ENCODE assay signal across 1 cellular context in genomic region chr7:131513245-131514061, GRCh38.
TF ChIP-seq lines count a peak whose summit lies in the region.

No MANE protein-coding gene starts in this region.

TF ChIP-seq in HEK293, 187 proteins besides CTCF, POLR2A, EP300 and RAD21 (continued from another document):
- TF ChIP-seq, protein P1, sequence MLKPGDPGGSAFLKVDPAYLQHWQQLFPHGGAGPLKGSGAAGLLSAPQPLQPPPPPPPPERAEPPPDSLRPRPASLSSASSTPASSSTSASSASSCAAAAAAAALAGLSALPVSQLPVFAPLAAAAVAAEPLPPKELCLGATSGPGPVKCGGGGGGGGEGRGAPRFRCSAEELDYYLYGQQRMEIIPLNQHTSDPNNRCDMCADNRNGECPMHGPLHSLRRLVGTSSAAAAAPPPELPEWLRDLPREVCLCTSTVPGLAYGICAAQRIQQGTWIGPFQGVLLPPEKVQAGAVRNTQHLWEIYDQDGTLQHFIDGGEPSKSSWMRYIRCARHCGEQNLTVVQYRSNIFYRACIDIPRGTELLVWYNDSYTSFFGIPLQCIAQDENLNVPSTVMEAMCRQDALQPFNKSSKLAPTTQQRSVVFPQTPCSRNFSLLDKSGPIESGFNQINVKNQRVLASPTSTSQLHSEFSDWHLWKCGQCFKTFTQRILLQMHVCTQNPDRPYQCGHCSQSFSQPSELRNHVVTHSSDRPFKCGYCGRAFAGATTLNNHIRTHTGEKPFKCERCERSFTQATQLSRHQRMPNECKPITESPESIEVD (tag by site-specific recombination; IDR thresholded peaks at IDR 0.05) = no peak
- TF ChIP-seq ZEB2 (tag by site-specific recombination; IDR thresholded peaks at IDR 0.05) (peak; percentile 63), SP2 (tag by site-specific recombination; IDR thresholded peaks at IDR 0.05) (no peak), ZNF768 (tag by site-specific recombination; IDR thresholded peaks at IDR 0.05) (no peak), ZFP69B (tag by site-specific recombination; IDR thresholded peaks at IDR 0.05) (no peak), ZNF610 (tag by site-specific recombination; IDR thresholded peaks at IDR 0.05; ENCODE audit: borderline replicate concordance) (no peak), ZBTB8A (tag by site-specific recombination; IDR thresholded peaks at IDR 0.05) (no peak), ZNF529 (tag by site-specific recombination; IDR thresholded peaks at IDR 0.05; ENCODE audit: insufficient replicate concordance) (no peak), HOXA7 (CRISPR knock-in tag; IDR thresholded peaks at IDR 0.05; ENCODE audit: borderline replicate concordance) (no peak), ZNF629 (tag by site-specific recombination; IDR thresholded peaks at IDR 0.05) (peak; percentile 94), ZBTB20 (tag by site-specific recombination; IDR thresholded peaks at IDR 0.05) (no peak), ZNF561 (tag by site-specific recombination; IDR thresholded peaks at IDR 0.05; ENCODE audit: borderline replicate concordance) (no peak), ZNF174 (tag by site-specific recombination; IDR thresholded peaks at IDR 0.05) (no peak), ZNF530 (tag by site-specific recombination; IDR thresholded peaks at IDR 0.05; ENCODE audit: low read depth) (no peak), ZBTB49 (tag by site-specific recombination; IDR thresholded peaks at IDR 0.05; ENCODE audit: low read depth) (no peak), ZNF621 (tag by site-specific recombination; IDR thresholded peaks at IDR 0.05) (no peak), ZNF37A (tag by site-specific recombination; IDR thresholded peaks at IDR 0.05) (no peak), ZNF394 (tag by site-specific recombination; IDR thresholded peaks at IDR 0.05; ENCODE audit: borderline replicate concordance) (peak; percentile 76), ZXDB (tag by site-specific recombination; IDR thresholded peaks at IDR 0.05) (no peak), ZNF239 (tag by site-specific recombination; IDR thresholded peaks at IDR 0.05) (no peak), ZNF785 (tag by site-specific recombination; IDR thresholded peaks at IDR 0.05) (no peak), ZNF211 (tag by site-specific recombination; IDR thresholded peaks at IDR 0.05; ENCODE audit: low read depth) (no peak), SCRT2 (tag by site-specific recombination; IDR thresholded peaks at IDR 0.05) (0 out of 2 replicates have a peak, but pooled peaks have one; percentile 24), ZNF121 (tag by site-specific recombination; IDR thresholded peaks at IDR 0.05) (no peak), ZNF658 (tag by site-specific recombination; IDR thresholded peaks at IDR 0.05) (no peak), ZNF626 (tag by site-specific recombination; IDR thresholded peaks at IDR 0.05) (no peak), ZBTB7A (tag by site-specific recombination; IDR thresholded peaks at IDR 0.05; ENCODE audit: low read depth) (no peak), ZNF146 (tag by site-specific recombination; IDR thresholded peaks at IDR 0.05) (no peak), ZNF248 (tag by site-specific recombination; IDR thresholded peaks at IDR 0.05) (no peak), ZNF169 (tag by site-specific recombination; IDR thresholded peaks at IDR 0.05) (no peak), ZNF18 (tag by site-specific recombination; IDR thresholded peaks at IDR 0.05) (no peak), ZNF221 (tag by site-specific recombination; IDR thresholded peaks at IDR 0.05; ENCODE audit: borderline replicate concordance) (no peak), ZNF341 (tag by site-specific recombination; IDR thresholded peaks at IDR 0.05; ENCODE audit: low read depth) (no peak), ZBTB1 (tag by site-specific recombination; IDR thresholded peaks at IDR 0.05) (no peak), ZNF660 (tag by site-specific recombination; IDR thresholded peaks at IDR 0.05) (peak; percentile 52; the same call in 1 of the 2 replicates), ZNF707 (tag by site-specific recombination; IDR thresholded peaks at IDR 0.05) (no peak), ZNF157 (tag by site-specific recombination; IDR thresholded peaks at IDR 0.05) (no peak), ZNF76 (tag by site-specific recombination; IDR thresholded peaks at IDR 0.05; ENCODE audit: borderline replicate concordance, low read depth) (no peak), OSR2 (tag by site-specific recombination; IDR thresholded peaks at IDR 0.05) (no peak), ZBTB17 (tag by site-specific recombination; IDR thresholded peaks at IDR 0.05) (peak; percentile 35; the same call in 1 of the 2 replicates), ZNF175 (tag by site-specific recombination; IDR thresholded peaks at IDR 0.05) (no peak), ZNF184 (tag by site-specific recombination; IDR thresholded peaks at IDR 0.05) (no peak), IKZF3 (tag by site-specific recombination; IDR thresholded peaks at IDR 0.05) (peak; percentile 73)
- TF ChIP-seq, protein P2, sequence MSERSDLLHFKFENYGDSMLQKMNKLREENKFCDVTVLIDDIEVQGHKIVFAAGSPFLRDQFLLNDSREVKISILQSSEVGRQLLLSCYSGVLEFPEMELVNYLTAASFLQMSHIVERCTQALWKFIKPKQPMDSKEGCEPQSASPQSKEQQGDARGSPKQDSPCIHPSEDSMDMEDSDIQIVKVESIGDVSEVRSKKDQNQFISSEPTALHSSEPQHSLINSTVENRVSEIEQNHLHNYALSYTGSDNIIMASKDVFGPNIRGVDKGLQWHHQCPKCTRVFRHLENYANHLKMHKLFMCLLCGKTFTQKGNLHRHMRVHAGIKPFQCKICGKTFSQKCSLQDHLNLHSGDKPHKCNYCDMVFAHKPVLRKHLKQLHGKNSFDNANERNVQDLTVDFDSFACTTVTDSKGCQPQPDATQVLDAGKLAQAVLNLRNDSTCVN (tag by site-specific recombination; optimal IDR thresholded peaks at IDR 0.05) = no peak
- TF ChIP-seq, protein P3, sequence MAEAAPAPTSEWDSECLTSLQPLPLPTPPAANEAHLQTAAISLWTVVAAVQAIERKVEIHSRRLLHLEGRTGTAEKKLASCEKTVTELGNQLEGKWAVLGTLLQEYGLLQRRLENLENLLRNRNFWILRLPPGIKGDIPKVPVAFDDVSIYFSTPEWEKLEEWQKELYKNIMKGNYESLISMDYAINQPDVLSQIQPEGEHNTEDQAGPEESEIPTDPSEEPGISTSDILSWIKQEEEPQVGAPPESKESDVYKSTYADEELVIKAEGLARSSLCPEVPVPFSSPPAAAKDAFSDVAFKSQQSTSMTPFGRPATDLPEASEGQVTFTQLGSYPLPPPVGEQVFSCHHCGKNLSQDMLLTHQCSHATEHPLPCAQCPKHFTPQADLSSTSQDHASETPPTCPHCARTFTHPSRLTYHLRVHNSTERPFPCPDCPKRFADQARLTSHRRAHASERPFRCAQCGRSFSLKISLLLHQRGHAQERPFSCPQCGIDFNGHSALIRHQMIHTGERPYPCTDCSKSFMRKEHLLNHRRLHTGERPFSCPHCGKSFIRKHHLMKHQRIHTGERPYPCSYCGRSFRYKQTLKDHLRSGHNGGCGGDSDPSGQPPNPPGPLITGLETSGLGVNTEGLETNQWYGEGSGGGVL (tag by site-specific recombination; IDR thresholded peaks at IDR 0.05) = no peak
- TF ChIP-seq, protein P4, sequence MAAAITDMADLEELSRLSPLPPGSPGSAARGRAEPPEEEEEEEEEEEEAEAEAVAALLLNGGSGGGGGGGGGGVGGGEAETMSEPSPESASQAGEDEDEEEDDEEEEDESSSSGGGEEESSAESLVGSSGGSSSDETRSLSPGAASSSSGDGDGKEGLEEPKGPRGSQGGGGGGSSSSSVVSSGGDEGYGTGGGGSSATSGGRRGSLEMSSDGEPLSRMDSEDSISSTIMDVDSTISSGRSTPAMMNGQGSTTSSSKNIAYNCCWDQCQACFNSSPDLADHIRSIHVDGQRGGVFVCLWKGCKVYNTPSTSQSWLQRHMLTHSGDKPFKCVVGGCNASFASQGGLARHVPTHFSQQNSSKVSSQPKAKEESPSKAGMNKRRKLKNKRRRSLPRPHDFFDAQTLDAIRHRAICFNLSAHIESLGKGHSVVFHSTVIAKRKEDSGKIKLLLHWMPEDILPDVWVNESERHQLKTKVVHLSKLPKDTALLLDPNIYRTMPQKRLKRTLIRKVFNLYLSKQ (tag by site-specific recombination; IDR thresholded peaks at IDR 0.05; ENCODE audit: borderline replicate concordance) = no peak
- TF ChIP-seq, protein P5, sequence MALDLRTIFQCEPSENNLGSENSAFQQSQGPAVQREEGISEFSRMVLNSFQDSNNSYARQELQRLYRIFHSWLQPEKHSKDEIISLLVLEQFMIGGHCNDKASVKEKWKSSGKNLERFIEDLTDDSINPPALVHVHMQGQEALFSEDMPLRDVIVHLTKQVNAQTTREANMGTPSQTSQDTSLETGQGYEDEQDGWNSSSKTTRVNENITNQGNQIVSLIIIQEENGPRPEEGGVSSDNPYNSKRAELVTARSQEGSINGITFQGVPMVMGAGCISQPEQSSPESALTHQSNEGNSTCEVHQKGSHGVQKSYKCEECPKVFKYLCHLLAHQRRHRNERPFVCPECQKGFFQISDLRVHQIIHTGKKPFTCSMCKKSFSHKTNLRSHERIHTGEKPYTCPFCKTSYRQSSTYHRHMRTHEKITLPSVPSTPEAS (tag by site-specific recombination; IDR thresholded peaks at IDR 0.05) = no peak
- TF ChIP-seq, protein P6, sequence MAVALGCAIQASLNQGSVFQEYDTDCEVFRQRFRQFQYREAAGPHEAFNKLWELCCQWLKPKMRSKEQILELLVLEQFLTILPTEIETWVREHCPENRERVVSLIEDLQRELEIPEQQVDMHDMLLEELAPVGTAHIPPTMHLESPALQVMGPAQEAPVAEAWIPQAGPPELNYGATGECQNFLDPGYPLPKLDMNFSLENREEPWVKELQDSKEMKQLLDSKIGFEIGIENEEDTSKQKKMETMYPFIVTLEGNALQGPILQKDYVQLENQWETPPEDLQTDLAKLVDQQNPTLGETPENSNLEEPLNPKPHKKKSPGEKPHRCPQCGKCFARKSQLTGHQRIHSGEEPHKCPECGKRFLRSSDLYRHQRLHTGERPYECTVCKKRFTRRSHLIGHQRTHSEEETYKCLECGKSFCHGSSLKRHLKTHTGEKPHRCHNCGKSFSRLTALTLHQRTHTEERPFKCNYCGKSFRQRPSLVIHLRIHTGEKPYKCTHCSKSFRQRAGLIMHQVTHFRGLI (tag by site-specific recombination; IDR thresholded peaks at IDR 0.05) = no peak
- TF ChIP-seq, protein P7, sequence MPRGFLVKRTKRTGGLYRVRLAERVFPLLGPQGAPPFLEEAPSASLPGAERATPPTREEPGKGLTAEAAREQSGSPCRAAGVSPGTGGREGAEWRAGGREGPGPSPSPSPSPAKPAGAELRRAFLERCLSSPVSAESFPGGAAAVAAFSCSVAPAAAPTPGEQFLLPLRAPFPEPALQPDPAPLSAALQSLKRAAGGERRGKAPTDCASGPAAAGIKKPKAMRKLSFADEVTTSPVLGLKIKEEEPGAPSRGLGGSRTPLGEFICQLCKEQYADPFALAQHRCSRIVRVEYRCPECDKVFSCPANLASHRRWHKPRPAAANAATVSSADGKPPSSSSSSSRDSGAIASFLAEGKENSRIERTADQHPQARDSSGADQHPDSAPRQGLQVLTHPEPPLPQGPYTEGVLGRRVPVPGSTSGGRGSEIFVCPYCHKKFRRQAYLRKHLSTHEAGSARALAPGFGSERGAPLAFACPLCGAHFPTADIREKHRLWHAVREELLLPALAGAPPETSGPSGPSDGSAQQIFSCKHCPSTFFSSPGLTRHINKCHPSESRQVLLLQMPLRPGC (tag by site-specific recombination; IDR thresholded peaks at IDR 0.05) = no peak
